In genomic region chr9:33391111-33391771, GRCh38 we compare ENCODE assay signal across 9 cellular contexts. TPM values are rescaled to one million over a fixed set of nuclear protein-coding genes. Genes with fewer than 3 reads are reported as not detected.
DNase-seq lines count a peak whose midpoint lies in the region; TF ChIP-seq lines count a peak whose summit lies in the region.
"Not testable (repeated sequence)": the region's sequence is repeated elsewhere in the genome, so short reads cannot be mapped to it uniquely, and the experiment has no call there.
"Had no signal": no experiment of that assay in that cellular context is flagged by ENCODE, and none has a peak within 500 bp of the region (broad histone marks: within the 10 kb centered on the region; RNA-seq: fewer than 3 reads in every experiment).

No MANE protein-coding gene starts in this region.

- peak; percentile 95 for DNase-seq in AG10803 (ENCODE audit: low read depth)
- peak; percentile 95 for DNase-seq in HCEC 1CT
- peak; percentile 56 for DNase-seq in NCI-H2196 treated with DMSO at 0.1 percent for 48 hours (lab: John Stamatoyannopoulos, UW; ENCODE audit: unreplicated experiment)
- DNase-seq in hepatocyte (ENCODE audit: low spot score) = peak; percentile 88
- DNase-seq in neural crest cell (ENCODE audit: low read depth, low spot score) = peak; percentile 49

- H3K27me3 Mint-ChIP-seq in neural crest cell (ENCODE audit: low read depth) = not testable (repeated sequence)

- H3K79me2 ChIP-seq in hepatocyte = not testable (repeated sequence)

- not testable (repeated sequence) for H3K36me3 Mint-ChIP-seq in neural crest cell (ENCODE audit: low read depth)

- H3K27ac ChIP-seq in ectodermal cell (ENCODE audit: insufficient read depth, low read depth, low read length, poor library complexity, severe bottlenecking) (peak overlapping the region; percentile 26), hepatocyte (peak overlapping the region; percentile 93), stomach smooth muscle (ENCODE audit: low read length) (peak overlapping the region; percentile 62)

- not testable (repeated sequence) for H3K36me3 ChIP-seq in ectodermal cell (ENCODE audit: control insufficient read depth, insufficient read depth, low read length); hepatocyte (replicated peaks; ENCODE audit: insufficient read depth, low read depth); stomach smooth muscle (ENCODE audit: control insufficient read depth in 2 of 2, insufficient read depth in 2 of 2, low read length in 2 of 2)

- not testable (repeated sequence) for H3K9ac ChIP-seq in stomach smooth muscle (ENCODE audit: low read length in 2 of 2)

- peak overlapping the region; percentile 58 for H3K4me2 ChIP-seq in hepatocyte

- H3K27ac Mint-ChIP-seq in neural crest cell (ENCODE audit: unreplicated experiment) = peak overlapping the region; percentile 94

- peaks cover 38% of the 10 kb centered on the region for H3K4me1 Mint-ChIP-seq in neural crest cell

- not testable (repeated sequence) for H3K9me2 ChIP-seq in hepatocyte (replicated peaks; ENCODE audit: insufficient read depth)

- 31 to 50% methylated on average over 3 to 9 of the region's 9 CpGs for WGBS in ectodermal cell, 2 experiments
- WGBS in hepatocyte (ENCODE audit: low lambda C conversion rate, missing lambda C conversion rate) = 2% methylated on average over 7 of the region's 9 CpGs

- not testable (repeated sequence) for H2AFZ ChIP-seq in hepatocyte

- H4K20me1 ChIP-seq in hepatocyte (ENCODE audit: insufficient read depth, poor library complexity, severe bottlenecking) = not testable (repeated sequence)

- not testable (repeated sequence) for H3K4me3 ChIP-seq in AG10803 (ENCODE audit: low read length); ectodermal cell (ENCODE audit: insufficient read depth, low read depth, low read length); hepatocyte
- H3K4me3 ChIP-seq in WI38 (ENCODE audit: low read depth, low read length) (0 out of 2 replicates have a peak overlapping the region, but pooled peaks have one; percentile 10), stomach smooth muscle (ENCODE audit: low read length in 2 of 2) (peak overlapping the region in 1 of 2 donors; percentile 44)

- not testable (repeated sequence) for TF ChIP-seq CTCF in AG10803 (conservative IDR thresholded peaks at IDR 0.05; ENCODE audit: low read length); WI38 (IDR thresholded peaks at IDR 0.05; ENCODE audit: low read depth, low read length); hepatocyte (IDR thresholded peaks at IDR 0.05; ENCODE audit: poor library complexity); neural crest cell (conservative IDR thresholded peaks at IDR 0.05)

- H3K9me3 ChIP-seq in ectodermal cell (ENCODE audit: control insufficient read depth, low read length); hepatocyte (ENCODE audit: low read depth); stomach smooth muscle (ENCODE audit: control insufficient read depth in 2 of 2, low read length in 2 of 2): not testable (repeated sequence)

- peak overlapping the region; percentile 41 for H3K4me3 Mint-ChIP-seq in neural crest cell

- not testable (repeated sequence) for H3K9me3 Mint-ChIP-seq in neural crest cell

- not testable (repeated sequence) for H3K27me3 ChIP-seq in ectodermal cell (ENCODE audit: control insufficient read depth, insufficient read depth, low read length, poor library complexity, severe bottlenecking); hepatocyte; stomach smooth muscle (ENCODE audit: control insufficient read depth in 1 of 2, insufficient read depth in 2 of 2, low read length in 2 of 2)

- not testable (repeated sequence) for H3K4me1 ChIP-seq in ectodermal cell (ENCODE audit: control insufficient read depth, insufficient read depth, low read length)
- peaks cover 21% of the 10 kb centered on the region for H3K4me1 ChIP-seq in hepatocyte (ENCODE audit: insufficient read depth)
- peaks cover 20% of the 10 kb centered on the region for H3K4me1 ChIP-seq in stomach smooth muscle (ENCODE audit: control insufficient read depth, insufficient read depth, low read length)

RNA-seq across cellular contexts. Expression of gene AQP7, which starts 11.1 kb away (rescaled TPM):
- polyA plus RNA-seq in ectodermal cell (2013, experiment 1 of 4) = 0.61 TPM
- 0.09 TPM for polyA plus RNA-seq in ectodermal cell (2013, experiment 2 of 4)
- polyA plus RNA-seq in ectodermal cell (2013, experiment 3 of 4) = not detected
- polyA plus RNA-seq in ectodermal cell (2013, experiment 4 of 4) = 0.73 TPM
- 8.5 and 11.2 TPM in 2 replicates for total RNA-seq in hepatocyte
- 11.6 and 16.6 TPM in 2 replicates for polyA plus RNA-seq in hepatocyte
- total RNA-seq in neural crest cell = 0.57 and 0.98 TPM in 2 replicates
- total RNA-seq: activated CD8-positive, alpha-beta T cell treated with anti-CD3 and anti-CD28 coated beads, Interleukin-2, amount 10 ng/mL, durations not matched to agents 7 days and 5 days had no signal

RNA-seq across cellular contexts. Expression of gene AQP3, which starts 56.2 kb away (rescaled TPM):
- 2.5 TPM for polyA plus RNA-seq in ectodermal cell (2013, experiment 1 of 4)
- 1.2 TPM for polyA plus RNA-seq in ectodermal cell (2013, experiment 2 of 4)
- 2.7 TPM for polyA plus RNA-seq in ectodermal cell (2013, experiment 3 of 4)
- 1.9 TPM for polyA plus RNA-seq in ectodermal cell (2013, experiment 4 of 4)
- total RNA-seq in hepatocyte (97.1 and 101 TPM in 2 replicates), neural crest cell (1.1 TPM in 2 replicates)
- 99.3 and 123 TPM in 2 replicates for polyA plus RNA-seq in hepatocyte

Comparison
In these comparisons a context has a peak if more than half of its experiments do, and no peak if none do; other contexts are left out.
1. H3K27ac ChIP-seq: peak in every context shown above with its lines; median percentile 93 in hepatocyte; 62 in stomach smooth muscle; 26 in ectodermal cell.
2. RNA of gene AQP3, which starts 56.2 kb away (total RNA-seq): 97.1 to 101 TPM in hepatocyte; 1.1 TPM in neural crest cell; every median in the first group is over 10 times any median in the second.
3. Peak in every context shown above with its lines, with median percentiles within 50 percentile points of each other: DNase-seq.